In genomic region chr1:60886793-60887331, GRCh38 we compare ENCODE assay signal across 24 cellular contexts.
A peak's percentile ranks its signal among the peaks of the same experiment; 100 is the strongest.
DNase-seq lines count a peak whose midpoint lies in the region; ATAC-seq, FAIRE-seq and TF ChIP-seq lines count a peak whose summit lies in the region.
"Had no signal": no experiment of that assay in that cellular context is flagged by ENCODE, and none has a peak within 500 bp of the region (broad histone marks: within the 10 kb centered on the region; RNA-seq: fewer than 3 reads in every experiment).

No MANE protein-coding gene starts in this region.

- DNase-seq in H9 (peak; percentile 70), NCI-H69 (lab: John Stamatoyannopoulos, UW) (peak; percentile 61), H1 (ENCODE audit: low read depth in 1 of 2, low spot score in 2 of 2) (peak; percentile 15 to 68), mesothelial cell of epicardium (ENCODE audit: low spot score in 2 of 2, unreplicated experiment in 2 of 2) (no peak), NCI-H2081 treated with DMSO at 0.1 percent for 48 hours (lab: John Stamatoyannopoulos, UW) (no peak)
- no peak for DNase-seq in naive thymus-derived CD8-positive, alpha-beta T cell
- DNase-seq: activated CD4-positive, alpha-beta T cell treated with anti-CD3 and anti-CD28 coated beads, Interleukin-2, amount 50 U/mL, for 1 hour; activated T-cell treated with anti-CD3 and anti-CD28 coated beads, Interleukin-2, amount 50 U/mL, for 24 hours; brain microvascular endothelial cell; dermis blood vessel endothelial cell; esophagus squamous epithelium; HFFc6; NCI-H226 had no signal

- no peak overlapping the region for H3K23ac ChIP-seq in H9 (ENCODE audit: insufficient read length, low read depth, low read length)
- no peak overlapping the region for H3K23ac ChIP-seq in H1 (ENCODE audit: insufficient read length)

- H2AFZ ChIP-seq in H9 (ENCODE audit: low read length) (peak overlapping the region; percentile 74), H1 (ENCODE audit: low read length) (peak overlapping the region; percentile 78)

- H3K4me3 Mint-ChIP-seq in H9 (peak overlapping the region; percentile 30 to 66), mesothelial cell of epicardium (no peak overlapping the region)
- no peak overlapping the region for H3K4me3 Mint-ChIP-seq in naive thymus-derived CD8-positive, alpha-beta T cell
- H3K4me3 Mint-ChIP-seq: activated naive CD4-positive, alpha-beta T cell treated with anti-CD3 and anti-CD28 coated beads, Interleukin-2, amount 50 U/mL, for 24 hours; activated T-cell treated with anti-CD3 and anti-CD28 coated beads, Interleukin-2, amount 50 U/mL, for 24 hours; B cell; HFFc6; IgD-negative memory B cell; stimulated activated memory B cell treated with anti-CD40 and anti-IgM and Interleukin-4, amounts not matched to agents 10 μg/mL and 1 μg/mL and 100 μg/mL, for 72 hours had no signal

- TF ChIP-seq CTCF in H9 (conservative IDR thresholded peaks at IDR 0.05) (no peak), H1 (IDR thresholded peaks at IDR 0.05; ENCODE audit: control extremely low read depth in 1 of 3, insufficient read depth in 1 of 3, low read depth in 1 of 3, low read length in 3 of 3) (no peak), mesothelial cell of epicardium (IDR thresholded peaks at IDR 0.05; ENCODE audit: unreplicated experiment) (no peak)

- H3K56ac ChIP-seq in H9 (ENCODE audit: insufficient read length, low read depth, low read length) (no peak overlapping the region), H1 (replicated peaks; ENCODE audit: insufficient read length, low read depth, low read length) (no peak overlapping the region)

- H3K9ac ChIP-seq in H9 (ENCODE audit: extremely low read depth, insufficient read length, low read length) (no peak overlapping the region), H1 (replicated peaks in 1 of 4; ENCODE audit: extremely low read depth in 1 of 4, low read depth in 3 of 4, low read length in 3 of 4) (no peak overlapping the region)

- H4K8ac ChIP-seq in H9 (replicated peaks; ENCODE audit: insufficient read length, low read depth, low read length) (peak overlapping the region; percentile 9), H1 (ENCODE audit: extremely low read depth, insufficient read depth, low read length) (no peak overlapping the region)

- H3K23me2 ChIP-seq in H9 (ENCODE audit: insufficient read length, low read depth, low read length, poor library complexity, severe bottlenecking), result peaks cover 2% of the 10 kb centered on the region
- no peaks in the 10 kb centered on the region for H3K23me2 ChIP-seq in H1 (ENCODE audit: low read depth, low read length)

- H2BK15ac ChIP-seq in H9 (ENCODE audit: low read depth, low read length) (no peak overlapping the region), H1 (ENCODE audit: low read length) (no peak overlapping the region; the same call in 1 of the 2 replicates)

- H4K20me1 ChIP-seq in H9 (ENCODE audit: control insufficient read depth, insufficient read depth, insufficient read length) (no peaks in the 10 kb centered on the region), H1 (replicated peaks in 1 of 2; ENCODE audit: control insufficient read depth in 1 of 2, insufficient read depth in 2 of 2, low read length in 2 of 2) (no peaks in the 10 kb centered on the region)

- H3K27me3 ChIP-seq in H9 (ENCODE audit: insufficient read depth, low read length) (no peaks in the 10 kb centered on the region), H1 (replicated peaks in 1 of 4; ENCODE audit: control insufficient read depth in 3 of 4, extremely low read depth in 1 of 4, insufficient read depth in 3 of 4, low read length in 3 of 4) (no peaks in the 10 kb centered on the region)
- H3K27me3 ChIP-seq: SJSA1, tibial nerve had no signal

- TF ChIP-seq POLR2A in H1 (IDR thresholded peaks at IDR 0.05; ENCODE audit: control extremely low read depth in 1 of 2, low read depth in 2 of 2, low read length in 2 of 2), result no peak

- no peaks in the 10 kb centered on the region for H3K9me3 Mint-ChIP-seq in H9
- no peaks in the 10 kb centered on the region for H3K9me3 Mint-ChIP-seq in mesothelial cell of epicardium
- H3K9me3 Mint-ChIP-seq in naive thymus-derived CD8-positive, alpha-beta T cell, result no peaks in the 10 kb centered on the region
- H3K9me3 Mint-ChIP-seq: activated naive CD4-positive, alpha-beta T cell treated with anti-CD3 and anti-CD28 coated beads, Interleukin-2, amount 50 U/mL, for 24 hours; activated T-cell treated with anti-CD3 and anti-CD28 coated beads, Interleukin-2, amount 50 U/mL, for 24 hours; HFFc6; IgD-negative memory B cell; stimulated activated memory B cell treated with anti-CD40 and anti-IgM and Interleukin-4, amounts not matched to agents 10 μg/mL and 1 μg/mL and 100 μg/mL, for 72 hours had no signal

- H4K5ac ChIP-seq in H9 (ENCODE audit: insufficient read length, low read depth, low read length), result no peak overlapping the region
- no peak overlapping the region for H4K5ac ChIP-seq in H1 (ENCODE audit: insufficient read length, low read depth, low read length)

- H2BK5ac ChIP-seq in H9 (ENCODE audit: insufficient read length, low read length) (no peak overlapping the region), H1 (ENCODE audit: low read depth, low read length) (no peak overlapping the region)

- peak overlapping the region; percentile 84 for H3K18ac ChIP-seq in H9 (ENCODE audit: insufficient read length, low read depth, low read length)
- peak overlapping the region; percentile 25 for H3K18ac ChIP-seq in H1 (ENCODE audit: extremely low read depth, low read length)

- peak overlapping the region in 2 of 4 experiments; percentile 4 to 39; a peak in 3 of 8 replicates for H3K4me3 ChIP-seq in H1 (ENCODE audit: extremely low read depth in 1 of 4, insufficient read depth in 2 of 4, low read depth in 3 of 4, low read length in 4 of 4)
- H3K4me3 ChIP-seq: esophagus squamous epithelium, prostate gland, SJSA1, tibial nerve had no signal

- no peak overlapping the region for H2AK5ac ChIP-seq in H9 (ENCODE audit: insufficient read length, low read length)
- no peak overlapping the region for H2AK5ac ChIP-seq in H1 (ENCODE audit: low read depth, low read length)

- H3K9me3 ChIP-seq in H9 (ENCODE audit: control insufficient read depth, low read depth, low read length) (no peaks in the 10 kb centered on the region), H1 (ENCODE audit: insufficient read depth in 2 of 2, low read depth in 1 of 2, low read length in 1 of 2) (no peaks in the 10 kb centered on the region)
- H3K9me3 ChIP-seq: esophagus squamous epithelium, prostate gland, SJSA1, tibial nerve had no signal

- no peak overlapping the region for H3K14ac ChIP-seq in H9 (ENCODE audit: insufficient read depth, low read length)
- H3K14ac ChIP-seq in H1 (ENCODE audit: insufficient read length), result no peak overlapping the region

- H3K79me1 ChIP-seq in H9 (ENCODE audit: insufficient read depth, low read depth, low read length, poor library complexity, severe bottlenecking) (no peaks in the 10 kb centered on the region), H1 (ENCODE audit: low read depth, low read length) (no peaks in the 10 kb centered on the region)

- FAIRE-seq in H1 (lab: Jason Lieb, UNC), result peak; percentile 62
- FAIRE-seq: D721Med had no signal

- no peaks in the 10 kb centered on the region for H3K27me3 Mint-ChIP-seq in H9 (ENCODE audit: low read depth)
- H3K27me3 Mint-ChIP-seq in mesothelial cell of epicardium (ENCODE audit: low read depth), result no peaks in the 10 kb centered on the region
- peaks cover 0 to 9% (median under 1%) of the 10 kb centered on the region in 5 donors for H3K27me3 Mint-ChIP-seq in naive thymus-derived CD8-positive, alpha-beta T cell
- H3K27me3 Mint-ChIP-seq: B cell had no signal

- H3K4me1 Mint-ChIP-seq in H9, result peaks cover 26 to 30% of the 10 kb centered on the region in 2 experiments
- H3K4me1 Mint-ChIP-seq in mesothelial cell of epicardium, result peaks cover 18% of the 10 kb centered on the region
- H3K4me1 Mint-ChIP-seq in naive thymus-derived CD8-positive, alpha-beta T cell, result no peaks in the 10 kb centered on the region
- H3K4me1 Mint-ChIP-seq: activated naive CD4-positive, alpha-beta T cell treated with anti-CD3 and anti-CD28 coated beads, Interleukin-2, amount 50 U/mL, for 24 hours; B cell; stimulated activated memory B cell treated with anti-CD40 and anti-IgM and Interleukin-4, amounts not matched to agents 10 μg/mL and 1 μg/mL and 100 μg/mL, for 72 hours had no signal

- H2BK120ac ChIP-seq in H9 (ENCODE audit: low read depth, low read length, poor library complexity, severe bottlenecking) (no peak overlapping the region), H1 (replicated peaks; ENCODE audit: low read depth, low read length) (peak overlapping the region; percentile 48)

- H3K27ac Mint-ChIP-seq in H9 (peak overlapping the region; percentile 5 to 79 (median 64); a peak in 6 of 7 replicates), mesothelial cell of epicardium (peak overlapping the region; percentile 71)
- H3K27ac Mint-ChIP-seq in naive thymus-derived CD8-positive, alpha-beta T cell, result no peak overlapping the region
- H3K27ac Mint-ChIP-seq: activated naive CD4-positive, alpha-beta T cell treated with anti-CD3 and anti-CD28 coated beads, Interleukin-2, amount 50 U/mL, for 24 hours; activated T-cell treated with anti-CD3 and anti-CD28 coated beads, Interleukin-2, amount 50 U/mL, for 24 hours; B cell; HFFc6; IgD-negative memory B cell; stimulated activated memory B cell treated with anti-CD40 and anti-IgM and Interleukin-4, amounts not matched to agents 10 μg/mL and 1 μg/mL and 100 μg/mL, for 72 hours had no signal

- POLR2A ChIA-PET in H1 (lab: Charles Lee; ENCODE audit: partially characterized antibody), result interaction anchor here (0.7 to 1.1 kb wide), 3 partner anchors 19 to 190 kb away, joined by 3 to 4 read pairs (median 3); no protein-coding TSS in a partner anchor
- POLR2A ChIA-PET in naive thymus-derived CD8-positive, alpha-beta T cell (lab: Charles Lee), result no interaction called here

- H3K4me2 ChIP-seq in H9 (ENCODE audit: insufficient read depth, insufficient read length, low read length), result peak overlapping the region; percentile 35
- H3K4me2 ChIP-seq in H1 (ENCODE audit: insufficient read depth in 1 of 2, low read depth in 2 of 2, low read length in 2 of 2), result peak overlapping the region; percentile 59 to 61

- H3T11ph ChIP-seq in H9 (ENCODE audit: low read length), result no peak overlapping the region

- 0 out of 2 replicates have a peak, but pooled peaks cover 4% of the 10 kb centered on the region for H3K4me1 ChIP-seq in H9 (ENCODE audit: insufficient read depth, low read length)
- peaks cover 0 to 9% (median 3%) of the 10 kb centered on the region in 4 experiments; a peak in 6 of 7 replicates for H3K4me1 ChIP-seq in H1 (replicated peaks in 1 of 4; ENCODE audit: control insufficient read depth in 3 of 4, insufficient read depth in 4 of 4, low read length in 3 of 4)
- H3K4me1 ChIP-seq: esophagus squamous epithelium, prostate gland, SJSA1, tibial nerve had no signal

- H3K4ac ChIP-seq in H9 (ENCODE audit: low read depth, low read length) (no peak overlapping the region), H1 (replicated peaks; ENCODE audit: insufficient read length, low read depth, low read length) (no peak overlapping the region)

- ATAC-seq in GM18858 (IDR thresholded peaks at IDR 0.05; ENCODE audit: unreplicated experiment) (no peak), HG03378 (IDR thresholded peaks at IDR 0.05; ENCODE audit: unreplicated experiment) (no peak)
- no peak for ATAC-seq in naive thymus-derived CD8-positive, alpha-beta T cell
- ATAC-seq: left lobe of liver; stimulated activated memory B cell treated with anti-CD40 and anti-IgM and Interleukin-4, amounts not matched to agents 10 μg/mL and 1 μg/mL and 100 μg/mL, for 72 hours had no signal

- no peaks in the 10 kb centered on the region for H3K36me3 ChIP-seq in H1 (ENCODE audit: control insufficient read depth in 2 of 4, insufficient read depth in 4 of 4, low read length in 3 of 4)
- H3K36me3 ChIP-seq: brain microvascular endothelial cell, esophagus squamous epithelium, prostate gland, SJSA1, tibial nerve had no signal

- 0 out of 4 replicates have a peak, but pooled peaks of 1 of the 2 experiments have one; percentile 11 for TF ChIP-seq RAD21 in H1 (IDR thresholded peaks at IDR 0.05 in 1 of 2, conservative IDR thresholded peaks at IDR 0.05 in 1 of 2; ENCODE audit: low read depth in 2 of 2, low read length in 2 of 2)

- H4K91ac ChIP-seq in H9 (ENCODE audit: insufficient read length, low read depth, low read length) (no peak overlapping the region), H1 (replicated peaks; ENCODE audit: insufficient read length, low read length) (no peak overlapping the region)

- H3K27ac ChIP-seq in H9 (ENCODE audit: insufficient read length, low read depth, low read length) (peak overlapping the region; percentile 24), H1 (ENCODE audit: low read depth, low read length) (no peak overlapping the region)
- H3K27ac ChIP-seq: brain microvascular endothelial cell, esophagus squamous epithelium, prostate gland, SJSA1, tibial nerve had no signal

- TF ChIP-seq EP300 in H1 (IDR thresholded peaks at IDR 0.05; ENCODE audit: borderline replicate concordance in 1 of 2, low read depth in 2 of 2, low read length in 2 of 2), result no peak

- CTCF ChIA-PET in H1 (lab: Charles Lee; ENCODE audit: partially characterized antibody), result interaction anchor here (1.1 to 1.5 kb wide), 5 partner anchors 11 to 156 kb away, joined by 3 to 4 read pairs (median 4); no protein-coding TSS in a partner anchor

- no peaks in the 10 kb centered on the region for H3K36me3 Mint-ChIP-seq in H9 (ENCODE audit: insufficient read depth in 1 of 3, low read depth in 3 of 3)
- H3K36me3 Mint-ChIP-seq in mesothelial cell of epicardium, result no peaks in the 10 kb centered on the region
- H3K36me3 Mint-ChIP-seq in naive thymus-derived CD8-positive, alpha-beta T cell, result no peaks in the 10 kb centered on the region
- H3K36me3 Mint-ChIP-seq: activated naive CD4-positive, alpha-beta T cell treated with anti-CD3 and anti-CD28 coated beads, Interleukin-2, amount 50 U/mL, for 24 hours; IgD-negative memory B cell; stimulated activated memory B cell treated with anti-CD40 and anti-IgM and Interleukin-4, amounts not matched to agents 10 μg/mL and 1 μg/mL and 100 μg/mL, for 72 hours had no signal

- WGBS in H9 (ENCODE audit: extremely low coverage, insufficient read length, low lambda C conversion rate), result no CpG with 5 or more reads among the region's 6 CpGs
- 19% methylated on average over 6 of the region's 6 CpGs; no CpG with 5 or more reads in 1 of the 2 experiments for WGBS in H1 (ENCODE audit: extremely low coverage in 1 of 2, insufficient coverage in 1 of 2, insufficient read length in 1 of 2, insufficient replicate concordance in 2 of 2, low coverage in 1 of 2, low lambda C conversion rate in 2 of 2, missing lambda C conversion rate in 1 of 2), 2 experiments

- H3K79me2 ChIP-seq in H9 (ENCODE audit: insufficient read depth, low read length), result no peaks in the 10 kb centered on the region
- H3K79me2 ChIP-seq in H1 (ENCODE audit: control insufficient read depth in 1 of 2, insufficient read depth in 2 of 2, low read length in 2 of 2), result no peaks in the 10 kb centered on the region

- H2BK20ac ChIP-seq in H9 (ENCODE audit: low read depth, low read length, poor library complexity, severe bottlenecking), result no peak overlapping the region
- no peak overlapping the region for H2BK20ac ChIP-seq in H1 (ENCODE audit: low read length)

- H2BK12ac ChIP-seq in H9 (ENCODE audit: insufficient read length, low read depth, low read length) (no peak overlapping the region), H1 (ENCODE audit: low read depth, low read length) (no peak overlapping the region)

Comparison
In these comparisons a context has a peak if more than half of its experiments do, and no peak if none do; other contexts are left out.
1. DNase-seq: peak in H9 (single experiment), NCI-H69 (single experiment) and H1 (2 of 2); none in mesothelial cell of epicardium (0 of 2), NCI-H2081 treated with DMSO at 0.1 percent for 48 hours (single experiment) and naive thymus-derived CD8-positive, alpha-beta T cell (0 of 10).
2. H3K27ac Mint-ChIP-seq: peak in H9 (3 of 3) and mesothelial cell of epicardium (single experiment); none in naive thymus-derived CD8-positive, alpha-beta T cell (0 of 10).
3. H3K4me3 Mint-ChIP-seq: peak in H9 (2 of 2); none in mesothelial cell of epicardium (single experiment) and naive thymus-derived CD8-positive, alpha-beta T cell (0 of 10).